1 cellular context compared by ENCODE assay signal in the genomic region with DNA sequence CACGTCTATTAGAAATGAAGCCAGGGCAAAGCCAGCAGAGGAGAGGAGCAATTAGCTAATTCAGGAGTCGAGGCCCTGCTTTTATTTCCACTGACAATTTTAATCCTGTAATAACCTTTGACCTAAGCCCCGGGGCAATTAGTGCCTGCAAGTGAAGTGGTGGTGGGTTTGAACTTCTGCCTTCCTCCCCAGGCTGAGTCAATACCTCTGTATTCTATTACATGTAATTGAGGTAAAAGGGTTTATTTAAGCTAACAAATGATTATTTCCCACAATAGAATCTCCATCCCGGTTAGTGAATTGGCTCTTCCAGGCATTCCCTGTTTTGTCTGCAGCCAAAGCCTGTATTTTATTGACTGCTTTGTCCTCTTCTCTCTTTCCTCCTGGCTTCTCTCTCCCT.
TF ChIP-seq lines count a peak whose summit lies in the region.

No MANE protein-coding gene starts in this region.

TF ChIP-seq in HEK293, 187 proteins besides CTCF, POLR2A, EP300 and RAD21 (continued from another document):
- TF ChIP-seq GLIS1 (tag by site-specific recombination; IDR thresholded peaks at IDR 0.05), result no peak
- TF ChIP-seq, protein P1, sequence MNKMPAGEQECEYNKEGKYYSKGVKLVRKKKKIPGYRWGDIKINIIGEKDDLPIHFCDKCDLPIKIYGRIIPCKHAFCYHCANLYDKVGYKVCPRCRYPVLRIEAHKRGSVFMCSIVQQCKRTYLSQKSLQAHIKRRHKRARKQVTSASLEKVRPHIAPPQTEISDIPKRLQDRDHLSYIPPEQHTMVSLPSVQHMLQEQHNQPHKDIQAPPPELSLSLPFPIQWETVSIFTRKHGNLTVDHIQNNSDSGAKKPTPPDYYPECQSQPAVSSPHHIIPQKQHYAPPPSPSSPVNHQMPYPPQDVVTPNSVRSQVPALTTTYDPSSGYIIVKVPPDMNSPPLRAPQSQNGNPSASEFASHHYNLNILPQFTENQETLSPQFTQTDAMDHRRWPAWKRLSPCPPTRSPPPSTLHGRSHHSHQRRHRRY (tag by site-specific recombination; IDR thresholded peaks at IDR 0.05), result no peak
- TF ChIP-seq ZNF660 (tag by site-specific recombination; IDR thresholded peaks at IDR 0.05), result no peak
- TF ChIP-seq ZNF548 (tag by site-specific recombination; IDR thresholded peaks at IDR 0.05), result no peak
- TF ChIP-seq ZNF174 (tag by site-specific recombination; IDR thresholded peaks at IDR 0.05), result no peak
- no peak for TF ChIP-seq ZNF169 (tag by site-specific recombination; IDR thresholded peaks at IDR 0.05)
- TF ChIP-seq, protein P2, sequence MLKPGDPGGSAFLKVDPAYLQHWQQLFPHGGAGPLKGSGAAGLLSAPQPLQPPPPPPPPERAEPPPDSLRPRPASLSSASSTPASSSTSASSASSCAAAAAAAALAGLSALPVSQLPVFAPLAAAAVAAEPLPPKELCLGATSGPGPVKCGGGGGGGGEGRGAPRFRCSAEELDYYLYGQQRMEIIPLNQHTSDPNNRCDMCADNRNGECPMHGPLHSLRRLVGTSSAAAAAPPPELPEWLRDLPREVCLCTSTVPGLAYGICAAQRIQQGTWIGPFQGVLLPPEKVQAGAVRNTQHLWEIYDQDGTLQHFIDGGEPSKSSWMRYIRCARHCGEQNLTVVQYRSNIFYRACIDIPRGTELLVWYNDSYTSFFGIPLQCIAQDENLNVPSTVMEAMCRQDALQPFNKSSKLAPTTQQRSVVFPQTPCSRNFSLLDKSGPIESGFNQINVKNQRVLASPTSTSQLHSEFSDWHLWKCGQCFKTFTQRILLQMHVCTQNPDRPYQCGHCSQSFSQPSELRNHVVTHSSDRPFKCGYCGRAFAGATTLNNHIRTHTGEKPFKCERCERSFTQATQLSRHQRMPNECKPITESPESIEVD (tag by site-specific recombination; IDR thresholded peaks at IDR 0.05), result 0 out of 2 replicates have a peak, but pooled peaks have one; percentile 37
- TF ChIP-seq ZNF140 (tag by site-specific recombination; IDR thresholded peaks at IDR 0.05), result no peak
- TF ChIP-seq ZFHX2 (tag by site-specific recombination; conservative IDR thresholded peaks at IDR 0.05), result no peak
- TF ChIP-seq, protein P3, sequence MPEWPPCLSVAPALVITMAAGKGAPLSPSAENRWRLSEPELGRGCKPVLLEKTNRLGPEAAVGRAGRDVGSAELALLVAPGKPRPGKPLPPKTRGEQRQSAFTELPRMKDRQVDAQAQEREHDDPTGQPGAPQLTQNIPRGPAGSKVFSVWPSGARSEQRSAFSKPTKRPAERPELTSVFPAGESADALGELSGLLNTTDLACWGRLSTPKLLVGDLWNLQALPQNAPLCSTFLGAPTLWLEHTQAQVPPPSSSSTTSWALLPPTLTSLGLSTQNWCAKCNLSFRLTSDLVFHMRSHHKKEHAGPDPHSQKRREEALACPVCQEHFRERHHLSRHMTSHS (tag by site-specific recombination; IDR thresholded peaks at IDR 0.05), result no peak
- TF ChIP-seq ZNF521 (tag by site-specific recombination; IDR thresholded peaks at IDR 0.05), result no peak
- peak; percentile 79 for TF ChIP-seq WT1 (tag by site-specific recombination; IDR thresholded peaks at IDR 0.05)
- TF ChIP-seq ZNF341 (tag by site-specific recombination; IDR thresholded peaks at IDR 0.05; ENCODE audit: low read depth), result peak; percentile 67
- TF ChIP-seq ZFP69B (tag by site-specific recombination; IDR thresholded peaks at IDR 0.05), result no peak
- TF ChIP-seq, protein P4, sequence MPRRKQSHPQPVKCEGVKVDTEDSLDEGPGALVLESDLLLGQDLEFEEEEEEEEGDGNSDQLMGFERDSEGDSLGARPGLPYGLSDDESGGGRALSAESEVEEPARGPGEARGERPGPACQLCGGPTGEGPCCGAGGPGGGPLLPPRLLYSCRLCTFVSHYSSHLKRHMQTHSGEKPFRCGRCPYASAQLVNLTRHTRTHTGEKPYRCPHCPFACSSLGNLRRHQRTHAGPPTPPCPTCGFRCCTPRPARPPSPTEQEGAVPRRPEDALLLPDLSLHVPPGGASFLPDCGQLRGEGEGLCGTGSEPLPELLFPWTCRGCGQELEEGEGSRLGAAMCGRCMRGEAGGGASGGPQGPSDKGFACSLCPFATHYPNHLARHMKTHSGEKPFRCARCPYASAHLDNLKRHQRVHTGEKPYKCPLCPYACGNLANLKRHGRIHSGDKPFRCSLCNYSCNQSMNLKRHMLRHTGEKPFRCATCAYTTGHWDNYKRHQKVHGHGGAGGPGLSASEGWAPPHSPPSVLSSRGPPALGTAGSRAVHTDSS (tag by site-specific recombination; IDR thresholded peaks at IDR 0.05), result no peak
- no peak for TF ChIP-seq ZNF670 (tag by site-specific recombination; IDR thresholded peaks at IDR 0.05; ENCODE audit: low read depth)
- no peak for TF ChIP-seq ZSCAN23 (tag by site-specific recombination; IDR thresholded peaks at IDR 0.05)
- TF ChIP-seq, protein P5, sequence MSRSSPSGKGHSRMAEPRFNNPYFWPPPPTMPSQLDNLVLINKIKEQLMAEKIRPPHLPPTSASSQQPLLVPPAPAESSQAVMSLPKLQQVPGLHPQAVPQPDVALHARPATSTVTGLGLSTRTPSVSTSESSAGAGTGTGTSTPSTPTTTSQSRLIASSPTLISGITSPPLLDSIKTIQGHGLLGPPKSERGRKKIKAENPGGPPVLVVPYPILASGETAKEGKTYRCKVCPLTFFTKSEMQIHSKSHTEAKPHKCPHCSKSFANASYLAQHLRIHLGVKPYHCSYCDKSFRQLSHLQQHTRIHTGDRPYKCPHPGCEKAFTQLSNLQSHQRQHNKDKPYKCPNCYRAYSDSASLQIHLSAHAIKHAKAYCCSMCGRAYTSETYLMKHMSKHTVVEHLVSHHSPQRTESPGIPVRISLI (tag by site-specific recombination; IDR thresholded peaks at IDR 0.05), result no peak
- TF ChIP-seq ZNF792 (tag by site-specific recombination; IDR thresholded peaks at IDR 0.05), result no peak
- TF ChIP-seq, protein P6, sequence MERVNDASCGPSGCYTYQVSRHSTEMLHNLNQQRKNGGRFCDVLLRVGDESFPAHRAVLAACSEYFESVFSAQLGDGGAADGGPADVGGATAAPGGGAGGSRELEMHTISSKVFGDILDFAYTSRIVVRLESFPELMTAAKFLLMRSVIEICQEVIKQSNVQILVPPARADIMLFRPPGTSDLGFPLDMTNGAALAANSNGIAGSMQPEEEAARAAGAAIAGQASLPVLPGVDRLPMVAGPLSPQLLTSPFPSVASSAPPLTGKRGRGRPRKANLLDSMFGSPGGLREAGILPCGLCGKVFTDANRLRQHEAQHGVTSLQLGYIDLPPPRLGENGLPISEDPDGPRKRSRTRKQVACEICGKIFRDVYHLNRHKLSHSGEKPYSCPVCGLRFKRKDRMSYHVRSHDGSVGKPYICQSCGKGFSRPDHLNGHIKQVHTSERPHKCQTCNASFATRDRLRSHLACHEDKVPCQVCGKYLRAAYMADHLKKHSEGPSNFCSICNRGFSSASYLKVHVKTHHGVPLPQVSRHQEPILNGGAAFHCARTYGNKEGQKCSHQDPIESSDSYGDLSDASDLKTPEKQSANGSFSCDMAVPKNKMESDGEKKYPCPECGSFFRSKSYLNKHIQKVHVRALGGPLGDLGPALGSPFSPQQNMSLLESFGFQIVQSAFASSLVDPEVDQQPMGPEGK (tag by site-specific recombination; IDR thresholded peaks at IDR 0.05), result no peak
- TF ChIP-seq ZNF239 (tag by site-specific recombination; IDR thresholded peaks at IDR 0.05), result no peak
- no peak for TF ChIP-seq ZNF350 (tag by site-specific recombination; IDR thresholded peaks at IDR 0.05)
- no peak for TF ChIP-seq ZNF416 (tag by site-specific recombination; IDR thresholded peaks at IDR 0.05)
- TF ChIP-seq OSR2 (tag by site-specific recombination; IDR thresholded peaks at IDR 0.05), result peak; percentile 56; the same call in 1 of the 2 replicates
- TF ChIP-seq, protein P7, sequence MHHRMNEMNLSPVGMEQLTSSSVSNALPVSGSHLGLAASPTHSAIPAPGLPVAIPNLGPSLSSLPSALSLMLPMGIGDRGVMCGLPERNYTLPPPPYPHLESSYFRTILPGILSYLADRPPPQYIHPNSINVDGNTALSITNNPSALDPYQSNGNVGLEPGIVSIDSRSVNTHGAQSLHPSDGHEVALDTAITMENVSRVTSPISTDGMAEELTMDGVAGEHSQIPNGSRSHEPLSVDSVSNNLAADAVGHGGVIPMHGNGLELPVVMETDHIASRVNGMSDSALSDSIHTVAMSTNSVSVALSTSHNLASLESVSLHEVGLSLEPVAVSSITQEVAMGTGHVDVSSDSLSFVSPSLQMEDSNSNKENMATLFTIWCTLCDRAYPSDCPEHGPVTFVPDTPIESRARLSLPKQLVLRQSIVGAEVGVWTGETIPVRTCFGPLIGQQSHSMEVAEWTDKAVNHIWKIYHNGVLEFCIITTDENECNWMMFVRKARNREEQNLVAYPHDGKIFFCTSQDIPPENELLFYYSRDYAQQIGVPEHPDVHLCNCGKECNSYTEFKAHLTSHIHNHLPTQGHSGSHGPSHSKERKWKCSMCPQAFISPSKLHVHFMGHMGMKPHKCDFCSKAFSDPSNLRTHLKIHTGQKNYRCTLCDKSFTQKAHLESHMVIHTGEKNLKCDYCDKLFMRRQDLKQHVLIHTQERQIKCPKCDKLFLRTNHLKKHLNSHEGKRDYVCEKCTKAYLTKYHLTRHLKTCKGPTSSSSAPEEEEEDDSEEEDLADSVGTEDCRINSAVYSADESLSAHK (tag by site-specific recombination; IDR thresholded peaks at IDR 0.05), result no peak
- no peak for TF ChIP-seq ZNF677 (tag by site-specific recombination; IDR thresholded peaks at IDR 0.05)
- TF ChIP-seq, protein P8, sequence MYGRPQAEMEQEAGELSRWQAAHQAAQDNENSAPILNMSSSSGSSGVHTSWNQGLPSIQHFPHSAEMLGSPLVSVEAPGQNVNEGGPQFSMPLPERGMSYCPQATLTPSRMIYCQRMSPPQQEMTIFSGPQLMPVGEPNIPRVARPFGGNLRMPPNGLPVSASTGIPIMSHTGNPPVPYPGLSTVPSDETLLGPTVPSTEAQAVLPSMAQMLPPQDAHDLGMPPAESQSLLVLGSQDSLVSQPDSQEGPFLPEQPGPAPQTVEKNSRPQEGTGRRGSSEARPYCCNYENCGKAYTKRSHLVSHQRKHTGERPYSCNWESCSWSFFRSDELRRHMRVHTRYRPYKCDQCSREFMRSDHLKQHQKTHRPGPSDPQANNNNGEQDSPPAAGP (tag by site-specific recombination; IDR thresholded peaks at IDR 0.05), result no peak
- TF ChIP-seq ZBTB21 (tag by site-specific recombination; IDR thresholded peaks at IDR 0.05), result no peak
- TF ChIP-seq, protein P9, sequence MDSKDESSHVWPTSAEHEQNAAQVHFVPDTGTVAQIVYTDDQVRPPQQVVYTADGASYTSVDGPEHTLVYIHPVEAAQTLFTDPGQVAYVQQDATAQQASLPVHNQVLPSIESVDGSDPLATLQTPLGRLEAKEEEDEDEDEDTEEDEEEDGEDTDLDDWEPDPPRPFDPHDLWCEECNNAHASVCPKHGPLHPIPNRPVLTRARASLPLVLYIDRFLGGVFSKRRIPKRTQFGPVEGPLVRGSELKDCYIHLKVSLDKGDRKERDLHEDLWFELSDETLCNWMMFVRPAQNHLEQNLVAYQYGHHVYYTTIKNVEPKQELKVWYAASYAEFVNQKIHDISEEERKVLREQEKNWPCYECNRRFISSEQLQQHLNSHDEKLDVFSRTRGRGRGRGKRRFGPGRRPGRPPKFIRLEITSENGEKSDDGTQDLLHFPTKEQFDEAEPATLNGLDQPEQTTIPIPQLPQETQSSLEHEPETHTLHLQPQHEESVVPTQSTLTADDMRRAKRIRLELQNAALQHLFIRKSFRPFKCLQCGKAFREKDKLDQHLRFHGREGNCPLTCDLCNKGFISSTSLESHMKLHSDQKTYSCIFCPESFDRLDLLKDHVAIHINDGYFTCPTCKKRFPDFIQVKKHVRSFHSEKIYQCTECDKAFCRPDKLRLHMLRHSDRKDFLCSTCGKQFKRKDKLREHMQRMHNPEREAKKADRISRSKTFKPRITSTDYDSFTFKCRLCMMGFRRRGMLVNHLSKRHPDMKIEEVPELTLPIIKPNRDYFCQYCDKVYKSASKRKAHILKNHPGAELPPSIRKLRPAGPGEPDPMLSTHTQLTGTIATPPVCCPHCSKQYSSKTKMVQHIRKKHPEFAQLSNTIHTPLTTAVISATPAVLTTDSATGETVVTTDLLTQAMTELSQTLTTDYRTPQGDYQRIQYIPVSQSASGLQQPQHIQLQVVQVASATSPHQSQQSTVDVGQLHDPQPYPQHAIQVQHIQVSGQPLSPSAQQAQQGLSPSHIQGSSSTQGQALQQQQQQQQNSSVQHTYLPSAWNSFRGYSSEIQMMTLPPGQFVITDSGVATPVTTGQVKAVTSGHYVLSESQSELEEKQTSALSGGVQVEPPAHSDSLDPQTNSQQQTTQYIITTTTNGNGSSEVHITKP (tag by site-specific recombination; IDR thresholded peaks at IDR 0.05), result no peak
- TF ChIP-seq, protein P10, sequence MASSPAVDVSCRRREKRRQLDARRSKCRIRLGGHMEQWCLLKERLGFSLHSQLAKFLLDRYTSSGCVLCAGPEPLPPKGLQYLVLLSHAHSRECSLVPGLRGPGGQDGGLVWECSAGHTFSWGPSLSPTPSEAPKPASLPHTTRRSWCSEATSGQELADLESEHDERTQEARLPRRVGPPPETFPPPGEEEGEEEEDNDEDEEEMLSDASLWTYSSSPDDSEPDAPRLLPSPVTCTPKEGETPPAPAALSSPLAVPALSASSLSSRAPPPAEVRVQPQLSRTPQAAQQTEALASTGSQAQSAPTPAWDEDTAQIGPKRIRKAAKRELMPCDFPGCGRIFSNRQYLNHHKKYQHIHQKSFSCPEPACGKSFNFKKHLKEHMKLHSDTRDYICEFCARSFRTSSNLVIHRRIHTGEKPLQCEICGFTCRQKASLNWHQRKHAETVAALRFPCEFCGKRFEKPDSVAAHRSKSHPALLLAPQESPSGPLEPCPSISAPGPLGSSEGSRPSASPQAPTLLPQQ (tag by site-specific recombination; IDR thresholded peaks at IDR 0.05), result no peak
- TF ChIP-seq ZNF768 (tag by site-specific recombination; IDR thresholded peaks at IDR 0.05), result no peak
- TF ChIP-seq ZNF266 (tag by site-specific recombination; IDR thresholded peaks at IDR 0.05; ENCODE audit: low read depth), result no peak
- no peak for TF ChIP-seq ZNF76 (tag by site-specific recombination; IDR thresholded peaks at IDR 0.05; ENCODE audit: borderline replicate concordance, low read depth)
- TF ChIP-seq ZNF354C (tag by site-specific recombination; IDR thresholded peaks at IDR 0.05; ENCODE audit: borderline replicate concordance, low read depth), result no peak
- peak; percentile 73 for TF ChIP-seq SP7 (tag by site-specific recombination; IDR thresholded peaks at IDR 0.05)
